Comparison of ENCODE assay signal across 8 cellular contexts in genomic region chr17:7479389-7480192, GRCh38. TPM values are rescaled to one million over a fixed set of nuclear protein-coding genes. Genes with fewer than 3 reads are reported as not detected.
DNase-seq lines count a peak whose midpoint lies in the region; ATAC-seq, FAIRE-seq and TF ChIP-seq lines count a peak whose summit lies in the region.

A gene with protein sequence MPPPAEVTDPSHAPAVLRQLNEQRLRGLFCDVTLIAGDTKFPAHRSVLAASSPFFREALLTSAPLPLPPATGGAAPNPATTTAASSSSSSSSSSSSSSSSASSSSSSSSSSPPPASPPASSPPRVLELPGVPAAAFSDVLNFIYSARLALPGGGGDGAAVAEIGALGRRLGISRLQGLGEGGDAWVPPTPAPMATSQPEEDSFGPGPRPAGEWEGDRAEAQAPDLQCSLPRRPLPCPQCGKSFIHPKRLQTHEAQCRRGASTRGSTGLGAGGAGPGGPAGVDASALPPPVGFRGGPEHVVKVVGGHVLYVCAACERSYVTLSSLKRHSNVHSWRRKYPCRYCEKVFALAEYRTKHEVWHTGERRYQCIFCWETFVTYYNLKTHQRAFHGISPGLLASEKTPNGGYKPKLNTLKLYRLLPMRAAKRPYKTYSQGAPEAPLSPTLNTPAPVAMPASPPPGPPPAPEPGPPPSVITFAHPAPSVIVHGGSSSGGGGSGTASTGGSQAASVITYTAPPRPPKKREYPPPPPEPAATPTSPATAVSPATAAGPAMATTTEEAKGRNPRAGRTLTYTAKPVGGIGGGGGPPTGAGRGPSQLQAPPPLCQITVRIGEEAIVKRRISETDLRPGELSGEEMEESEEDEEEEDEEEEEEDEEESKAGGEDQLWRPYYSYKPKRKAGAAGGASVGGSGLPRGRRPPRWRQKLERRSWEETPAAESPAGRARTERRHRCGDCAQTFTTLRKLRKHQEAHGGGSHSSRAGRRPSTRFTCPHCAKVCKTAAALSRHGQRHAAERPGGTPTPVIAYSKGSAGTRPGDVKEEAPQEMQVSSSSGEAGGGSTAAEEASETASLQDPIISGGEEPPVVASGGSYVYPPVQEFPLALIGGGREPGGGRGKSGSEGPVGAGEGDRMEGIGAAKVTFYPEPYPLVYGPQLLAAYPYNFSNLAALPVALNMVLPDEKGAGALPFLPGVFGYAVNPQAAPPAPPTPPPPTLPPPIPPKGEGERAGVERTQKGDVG (minus strand): TSS chr17:7479631. CDS start chr17:7466801, 12,830 bp downstream.

- no peaks in the 10 kb centered on the region for H3K36me3 ChIP-seq in mucosa of rectum (ENCODE audit: control insufficient read depth in 2 of 2, insufficient read depth in 2 of 2, low read length in 2 of 2)

- H3K36me3 Mint-ChIP-seq in activated T-cell treated with anti-CD3 and anti-CD28 coated beads, Interleukin-2, amount 50 U/mL, for 4 hours (ENCODE audit: insufficient read depth): no peaks in the 10 kb centered on the region

- H3K27ac ChIP-seq in mucosa of rectum (ENCODE audit: low read depth in 2 of 2, low read length in 2 of 2): peak within 1 kb of the TSS; percentile 93 to 95

- peak; percentile 10 to 15 for ATAC-seq in activated T-cell treated with anti-CD3 and anti-CD28 coated beads, Interleukin-2, amount 50 U/mL, for 4 hours
- peak; percentile 1 for ATAC-seq in esophagus mucosa
- no peak for ATAC-seq in HG03342 (IDR thresholded peaks at IDR 0.05; ENCODE audit: unreplicated experiment)

- no peaks in the 10 kb centered on the region for H3K27me3 ChIP-seq in mucosa of rectum (ENCODE audit: control insufficient read depth in 2 of 2, insufficient read depth in 2 of 2, low read length in 2 of 2)

- peak within 1 kb of the TSS; percentile 89 for H3K4me3 Mint-ChIP-seq in activated T-cell treated with anti-CD3 and anti-CD28 coated beads, Interleukin-2, amount 50 U/mL, for 4 hours

- FAIRE-seq in D721Med (lab: Jason Lieb, UNC): no peak

- H3K9me3 Mint-ChIP-seq in activated T-cell treated with anti-CD3 and anti-CD28 coated beads, Interleukin-2, amount 50 U/mL, for 4 hours: no peaks in the 10 kb centered on the region

- H3K4me1 Mint-ChIP-seq in activated T-cell treated with anti-CD3 and anti-CD28 coated beads, Interleukin-2, amount 50 U/mL, for 4 hours (ENCODE audit: low read depth): peaks cover 63% of the 10 kb centered on the region

- peak; percentile 58 for DNase-seq in GM12865 (ENCODE audit: low read depth)
- DNase-seq in NCI-H345 treated with DMSO at 0.1 percent for 48 hours (lab: John Stamatoyannopoulos, UW; ENCODE audit: unreplicated experiment): peak; percentile 4
- peak; percentile 62 for DNase-seq in activated T-cell treated with anti-CD3 and anti-CD28 coated beads, Interleukin-2, amount 50 U/mL, for 4 hours
- DNase-seq in stimulated activated naive CD4-positive, alpha-beta T cell treated with Interleukin-2 at 50 U/mL for 16 hours (lab: John Stamatoyannopoulos, UW): peak; percentile 64
- no peak for DNase-seq in D721Med (ENCODE audit: insufficient read length, low spot score)

- TF ChIP-seq CTCF in GM12865 (IDR thresholded peaks at IDR 0.05; ENCODE audit: insufficient read depth, low read depth, low read length, missing control alignments): no peak
- no peak for TF ChIP-seq CTCF in D721Med (IDR thresholded peaks at IDR 0.05; ENCODE audit: insufficient read depth, missing control alignments)

- H3K9ac ChIP-seq in mucosa of rectum (ENCODE audit: low read depth in 1 of 2, low read length in 2 of 2): peak within 1 kb of the TSS; percentile 89 to 95

- no peaks in the 10 kb centered on the region for H3K27me3 Mint-ChIP-seq in activated T-cell treated with anti-CD3 and anti-CD28 coated beads, Interleukin-2, amount 50 U/mL, for 4 hours (ENCODE audit: low read depth)

- peaks cover 21 to 32% of the 10 kb centered on the region in 2 donors for H3K4me1 ChIP-seq in mucosa of rectum (ENCODE audit: control insufficient read depth in 2 of 2, insufficient read depth in 2 of 2, low read length in 2 of 2)

- peak within 1 kb of the TSS; percentile 81 for H3K4me3 ChIP-seq in GM12865 (ENCODE audit: low read depth, low read length)
- H3K4me3 ChIP-seq in mucosa of rectum (ENCODE audit: low read length in 2 of 2): peak within 1 kb of the TSS; percentile 78 to 85

- H3K9me3 ChIP-seq in mucosa of rectum (ENCODE audit: control insufficient read depth in 2 of 2, low read length in 2 of 2): no peaks in the 10 kb centered on the region

RNA-seq across cellular contexts. Expression of the gene that starts here (rescaled TPM):
- 10 to 100 TPM; 16.0 to 18.0 (median 17.5) TPM for total RNA-seq in activated T-cell treated with anti-CD3 and anti-CD28 coated beads, Interleukin-2, amount 50 U/mL, for 4 hours
- total RNA-seq in esophagus mucosa: 21.0 TPM
